25 cellular contexts compared by ENCODE assay signal in the genomic region with DNA sequence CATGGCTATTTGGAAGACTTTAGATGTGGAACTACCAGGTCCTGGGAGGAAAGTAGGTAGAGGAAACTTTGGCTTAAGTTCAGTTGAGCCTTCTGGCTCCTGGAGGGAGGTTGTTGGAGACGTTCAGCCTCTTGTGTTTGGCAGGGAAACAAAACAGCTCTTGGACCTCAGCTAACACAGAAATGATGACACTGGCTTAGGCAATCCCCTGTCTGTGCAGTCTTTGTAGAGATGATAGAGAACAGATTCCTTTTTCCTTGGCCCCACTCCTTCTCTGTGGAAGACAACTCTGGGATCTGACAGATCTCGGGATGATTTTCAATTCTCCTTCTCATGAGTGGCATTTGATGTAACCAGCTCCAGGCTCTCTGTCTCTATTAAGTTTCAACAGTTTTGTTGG.
DNase-seq lines count a peak whose midpoint lies in the region; ATAC-seq and TF ChIP-seq lines count a peak whose summit lies in the region.
"Had no signal": no experiment of that assay in that cellular context is flagged by ENCODE, and none has a peak within 500 bp of the region (broad histone marks: within the 10 kb centered on the region; RNA-seq: fewer than 3 reads in every experiment).

No MANE protein-coding gene starts in this region.

- ATAC-seq in Right ventricle myocardium superior (ENCODE audit: poor library complexity) = peak; percentile 51
- no peak for ATAC-seq in HG03280 (IDR thresholded peaks at IDR 0.05; ENCODE audit: unreplicated experiment)
- ATAC-seq: activated naive CD4-positive, alpha-beta T cell treated with anti-CD3 and anti-CD28 coated beads, Interleukin-2, amount 50 U/mL, for 72 hours; activated T-cell treated with anti-CD3 and anti-CD28 coated beads, Interleukin-2, amount 50 U/mL, for 72 hours; K562; Panc1 had no signal

- no peak overlapping the region for H2AFZ ChIP-seq in neural progenitor cell (replicated peaks)

- H3K36me3 Mint-ChIP-seq in neural progenitor cell = no peaks in the 10 kb centered on the region
- H3K36me3 Mint-ChIP-seq: activated naive CD4-positive, alpha-beta T cell treated with anti-CD3 and anti-CD28 coated beads, Interleukin-2, amount 50 U/mL, for 72 hours; brain; CD14-positive monocyte had no signal

- no peak for DNase-seq in Right ventricle myocardium superior
- no peak for DNase-seq in right atrium auricular region (ENCODE audit: low spot score)
- peak; percentile 51 for DNase-seq in fibroblast of the aortic adventitia (ENCODE audit: low read depth)
- no peak for DNase-seq in neural progenitor cell (ENCODE audit: low spot score)
- DNase-seq in uterus = peak; percentile 58 to 76
- no peak for DNase-seq in CD1c-positive myeloid dendritic cell (ENCODE audit: extremely low spot score)
- no peak for DNase-seq in inferior parietal cortex (ENCODE audit: extremely low spot score)
- DNase-seq: activated CD8-positive, alpha-beta memory T cell treated with anti-CD3 and anti-CD28 coated beads for 24 hours; activated T-cell treated with anti-CD3 and anti-CD28 coated beads, Interleukin-2, amount 50 U/mL, for 72 hours; DMS153; foreskin melanocyte; NCI-H1930; NCI-H226; nucleus accumbens; stomach had no signal

- no peak for TF ChIP-seq POLR2A in uterus (IDR thresholded peaks at IDR 0.05)

- peak overlapping the region; percentile 62 for H3K27ac Mint-ChIP-seq in neural progenitor cell
- H3K27ac Mint-ChIP-seq: activated naive CD4-positive, alpha-beta T cell treated with anti-CD3 and anti-CD28 coated beads, Interleukin-2, amount 50 U/mL, for 72 hours; activated T-cell treated with anti-CD3 and anti-CD28 coated beads, Interleukin-2, amount 50 U/mL, for 72 hours; CD14-positive monocyte; T-helper 2 cell treated with Interferon-gamma antibody and Interleukin-4, amounts not matched to agents 5 μg/mL and 100 μg/mL, for 36 hours had no signal

- H3K9me3 ChIP-seq in right atrium auricular region (no peaks in the 10 kb centered on the region), neural progenitor cell (ENCODE audit: low read depth) (no peaks in the 10 kb centered on the region), uterus (no peaks in the 10 kb centered on the region)
- H3K9me3 ChIP-seq: stomach, vagina had no signal

- intact Hi-C loops in Right ventricle myocardium superior (cut with DNase I) = no loop called here
- intact Hi-C loops in uterus (cut with DNase I; ENCODE audit: low total_unique reads) = no loop called here

- H3K27ac ChIP-seq in right atrium auricular region (no peak overlapping the region), neural progenitor cell (no peak overlapping the region), uterus (peak overlapping the region; percentile 22 to 33)
- H3K27ac ChIP-seq: coronary artery, SK-N-MC, stomach had no signal

- H3K4me3 Mint-ChIP-seq in neural progenitor cell = no peak overlapping the region
- H3K4me3 Mint-ChIP-seq: activated T-cell treated with anti-CD3 and anti-CD28 coated beads, Interleukin-2, amount 50 U/mL, for 72 hours; brain; CD14-positive monocyte; T-helper 2 cell treated with Interferon-gamma antibody and Interleukin-4, amounts not matched to agents 5 μg/mL and 100 μg/mL, for 36 hours had no signal

- no peaks in the 10 kb centered on the region for H4K20me1 ChIP-seq in neural progenitor cell (ENCODE audit: low read depth)

- H3K9me3 Mint-ChIP-seq in neural progenitor cell = no peaks in the 10 kb centered on the region
- H3K9me3 Mint-ChIP-seq: activated naive CD4-positive, alpha-beta T cell treated with anti-CD3 and anti-CD28 coated beads, Interleukin-2, amount 50 U/mL, for 72 hours; brain; T-helper 2 cell treated with Interferon-gamma antibody and Interleukin-4, amounts not matched to agents 5 μg/mL and 100 μg/mL, for 36 hours had no signal

- H3K79me2 ChIP-seq in neural progenitor cell (ENCODE audit: low read depth) = no peaks in the 10 kb centered on the region

- H3K4me2 ChIP-seq in neural progenitor cell = no peak overlapping the region

- H3K4me1 Mint-ChIP-seq in neural progenitor cell = peaks cover 10% of the 10 kb centered on the region

- H3K4me1 ChIP-seq in right atrium auricular region (no peaks in the 10 kb centered on the region), neural progenitor cell (no peaks in the 10 kb centered on the region), uterus (peaks cover 0 to 8% of the 10 kb centered on the region in 2 donors)
- H3K4me1 ChIP-seq: stomach, vagina had no signal

- no peak overlapping the region for H3K4me3 ChIP-seq in right atrium auricular region
- H3K4me3 ChIP-seq in fibroblast of the aortic adventitia (ENCODE audit: low read depth, low read length) = no peak overlapping the region
- no peak overlapping the region for H3K4me3 ChIP-seq in neural progenitor cell
- H3K4me3 ChIP-seq in uterus = no peak overlapping the region
- H3K4me3 ChIP-seq: coronary artery, K562, SK-N-MC, stomach, vagina had no signal

- no peaks in the 10 kb centered on the region for H3F3A ChIP-seq in neural progenitor cell (ENCODE audit: low read depth)

- H3K36me3 ChIP-seq in right atrium auricular region (no peaks in the 10 kb centered on the region), neural progenitor cell (no peaks in the 10 kb centered on the region), uterus (no peaks in the 10 kb centered on the region)
- H3K36me3 ChIP-seq: stomach, vagina had no signal

- TF ChIP-seq CTCF in right atrium auricular region (IDR thresholded peaks at IDR 0.05) (no peak), fibroblast of the aortic adventitia (IDR thresholded peaks at IDR 0.05; ENCODE audit: insufficient read depth, low read length) (no peak), neural progenitor cell (IDR thresholded peaks at IDR 0.05) (no peak), uterus (IDR thresholded peaks at IDR 0.05) (no peak)

- H3K9ac ChIP-seq in neural progenitor cell = no peak overlapping the region

- H3K27me3 Mint-ChIP-seq in neural progenitor cell (ENCODE audit: insufficient read depth, low read depth) = no peaks in the 10 kb centered on the region
- H3K27me3 Mint-ChIP-seq: brain had no signal

- H3K27me3 ChIP-seq in right atrium auricular region = no peaks in the 10 kb centered on the region
- no peaks in the 10 kb centered on the region for H3K27me3 ChIP-seq in neural progenitor cell
- H3K27me3 ChIP-seq in uterus = no peaks in the 10 kb centered on the region
- H3K27me3 ChIP-seq: stomach, vagina had no signal

Comparison
In these comparisons a context has a peak if more than half of its experiments do, and no peak if none do; other contexts are left out.
1. DNase-seq: peak in fibroblast of the aortic adventitia (single experiment) and uterus (2 of 2); none in Right ventricle myocardium superior (single experiment), right atrium auricular region (single experiment), neural progenitor cell (single experiment), CD1c-positive myeloid dendritic cell (single experiment) and inferior parietal cortex (single experiment).
2. H3K27ac ChIP-seq: peak in uterus (2 of 2); none in right atrium auricular region (0 of 2) and neural progenitor cell (single experiment).